ENCODE assay signal across 20 cellular contexts in the genomic region with DNA sequence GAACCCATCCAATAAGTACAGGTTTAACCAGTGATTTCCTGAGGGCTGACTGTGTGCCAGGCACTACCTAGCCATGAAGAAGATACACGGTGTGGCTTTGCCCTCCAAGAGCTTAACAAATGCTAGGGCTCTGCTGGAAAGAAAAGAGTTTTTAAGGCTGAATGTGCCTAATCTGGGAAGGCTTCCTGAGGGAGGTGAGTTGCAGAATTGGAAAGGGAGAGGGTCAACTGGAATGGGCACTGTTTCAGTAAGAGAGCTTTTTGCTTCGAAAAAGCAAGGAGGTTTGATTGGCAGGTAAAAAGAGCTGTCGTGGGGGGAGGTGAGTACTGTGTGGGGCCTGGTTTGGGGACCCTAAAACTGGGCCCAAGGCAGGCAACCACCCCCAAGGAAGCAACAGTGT. TPM values are rescaled to one million over a fixed set of nuclear protein-coding genes. Genes with fewer than 3 reads are reported as not detected.
DNase-seq lines count a peak whose midpoint lies in the region; ATAC-seq and TF ChIP-seq lines count a peak whose summit lies in the region.
"Had no signal": no experiment of that assay in that cellular context is flagged by ENCODE, and none has a peak within 500 bp of the region (broad histone marks: within the 10 kb centered on the region; RNA-seq: fewer than 3 reads in every experiment).

No MANE protein-coding gene starts in this region.

- TF ChIP-seq EP300 in suprapubic skin (IDR thresholded peaks at IDR 0.05): no peak

- peaks cover 62% of the 10 kb centered on the region for H3K4me1 ChIP-seq in hepatocyte (ENCODE audit: insufficient read depth)
- peaks cover 77% of the 10 kb centered on the region for H3K4me1 ChIP-seq in suprapubic skin
- H3K4me1 ChIP-seq: SJSA1 had no signal

- no peaks in the 10 kb centered on the region for H3K9me2 ChIP-seq in hepatocyte (replicated peaks; ENCODE audit: insufficient read depth)

- no peak for DNase-seq in HEK293T (ENCODE audit: extremely low spot score)
- DNase-seq in MCF 10A (ENCODE audit: unreplicated experiment): no peak
- no peak for DNase-seq in hepatocyte (ENCODE audit: low spot score)
- DNase-seq in suprapubic skin (ENCODE audit: low spot score in 2 of 2): no peak
- no peak for DNase-seq in KG1 (lab: John Stamatoyannopoulos, UW)
- no peak for DNase-seq in CD14-positive monocyte (ENCODE audit: low spot score)
- no peak for DNase-seq in activated naive CD4-positive, alpha-beta T cell (lab: John Stamatoyannopoulos, UW)
- DNase-seq: activated naive CD4-positive, alpha-beta T cell treated with anti-CD3 and anti-CD28 coated beads, Interleukin-2, amount 50 U/mL, for 16 hours; activated T-cell treated with anti-CD3 and anti-CD28 coated beads, Interleukin-2, amount 50 U/mL, for 4 hours; Kasumi-1; midbrain; NCI-H2171; T-helper 2 cell had no signal

- H3K36me3 ChIP-seq in hepatocyte (replicated peaks; ENCODE audit: insufficient read depth, low read depth): no peaks in the 10 kb centered on the region
- no peaks in the 10 kb centered on the region for H3K36me3 ChIP-seq in suprapubic skin
- H3K36me3 ChIP-seq: neutrophil, SJSA1 had no signal

- H3K9me3 Mint-ChIP-seq in MCF 10A (ENCODE audit: unreplicated experiment) (no peaks in the 10 kb centered on the region), CD14-positive monocyte (peaks cover 0 to 7% (median 2%) of the 10 kb centered on the region in 7 donors)
- H3K9me3 Mint-ChIP-seq: activated T-cell treated with anti-CD3 and anti-CD28 coated beads, Interleukin-2, amount 50 U/mL, for 4 hours had no signal

- POLR2A ChIA-PET in HEK293T (lab: Yijun Ruan, JAX) (interaction anchor here (1.2 kb wide), 1 partner anchor 182 kb away, joined by 3 read pairs; no protein-coding TSS in a partner anchor), MCF 10A (lab: Yijun Ruan, JAX) (interaction anchor here (0.7 to 3.4 kb wide), 13 partner anchors 8 to 859 kb away, joined by 3 to 12 read pairs (median 5); partner anchors contain the start of genes ST13 and XPNPEP3)

- intact Hi-C loops in MCF 10A (cut with micrococcal nuclease) (no loop called here), CD14-positive monocyte (cut with micrococcal nuclease) (loop anchor here in 1 of 2 donors (10.0 kb wide), 1 partner anchor 63 kb away; no protein-coding TSS in a partner anchor)

- H3K4me3 ChIP-seq in hepatocyte (no peak overlapping the region), suprapubic skin (peak overlapping the region; percentile 62)
- H3K4me3 ChIP-seq: SJSA1 had no signal

- 82% methylated on average over 3 of the region's 3 CpGs for WGBS in hepatocyte (ENCODE audit: low lambda C conversion rate, missing lambda C conversion rate)
- WGBS in suprapubic skin: 70% methylated on average over 3 of the region's 3 CpGs

- H3K4me2 ChIP-seq in hepatocyte: peak overlapping the region; percentile 79

- H3K27me3 ChIP-seq in hepatocyte: peaks cover 5% of the 10 kb centered on the region
- H3K27me3 ChIP-seq in suprapubic skin: peaks cover 32% of the 10 kb centered on the region
- H3K27me3 ChIP-seq: foreskin keratinocyte, SJSA1 had no signal

- no peak for TF ChIP-seq CTCF in MCF 10A (IDR thresholded peaks at IDR 0.05; ENCODE audit: unreplicated experiment)
- TF ChIP-seq CTCF in hepatocyte (IDR thresholded peaks at IDR 0.05; ENCODE audit: poor library complexity): no peak
- no peak for TF ChIP-seq CTCF in suprapubic skin (IDR thresholded peaks at IDR 0.05)
- TF ChIP-seq CTCF in CD14-positive monocyte (IDR thresholded peaks at IDR 0.05): no peak

- H3K9me3 ChIP-seq in hepatocyte (ENCODE audit: low read depth) (no peaks in the 10 kb centered on the region), suprapubic skin (no peaks in the 10 kb centered on the region)
- H3K9me3 ChIP-seq: neutrophil, SJSA1 had no signal

- H2AFZ ChIP-seq in hepatocyte: no peak overlapping the region

- BruUV-seq in MCF 10A (replicated peaks; lab: Mats Ljungman, UMichigan): no TSS peak

- no peaks in the 10 kb centered on the region for H4K20me1 ChIP-seq in hepatocyte (ENCODE audit: insufficient read depth, poor library complexity, severe bottlenecking)

- no peak for TF ChIP-seq POLR2A in suprapubic skin (IDR thresholded peaks at IDR 0.05)

- H3K79me2 ChIP-seq in hepatocyte: peaks cover 34% of the 10 kb centered on the region

- ATAC-seq in HG03045 (IDR thresholded peaks at IDR 0.05; ENCODE audit: unreplicated experiment): no peak
- ATAC-seq: activated T-cell treated with anti-CD3 and anti-CD28 coated beads, Interleukin-2, amount 50 U/mL, for 4 hours; foreskin keratinocyte had no signal

- H3K36me3 Mint-ChIP-seq in MCF 10A (ENCODE audit: insufficient read depth, unreplicated experiment) (peaks cover 15% of the 10 kb centered on the region), CD14-positive monocyte (peaks cover 0 to 5% of the 10 kb centered on the region in 2 donors)

- CTCF ChIA-PET in HEK293T (lab: Yijun Ruan, JAX): no interaction called here
- CTCF ChIA-PET in MCF 10A (lab: Yijun Ruan, JAX): interaction anchor here (0.6 to 11.6 kb wide), 5 partner anchors 13 to 1333 kb away, joined by 3 to 103 read pairs (median 4); no protein-coding TSS in a partner anchor

- H3K27ac Mint-ChIP-seq in MCF 10A (ENCODE audit: low read depth, unreplicated experiment) (no peak overlapping the region), CD14-positive monocyte (no peak overlapping the region)

- H3K4me3 Mint-ChIP-seq in MCF 10A (ENCODE audit: unreplicated experiment) (peak overlapping the region; percentile 73), CD14-positive monocyte (peak overlapping the region in 1 of 2 donors; percentile 16)
- H3K4me3 Mint-ChIP-seq: activated T-cell treated with anti-CD3 and anti-CD28 coated beads, Interleukin-2, amount 50 U/mL, for 4 hours had no signal

- peak overlapping the region; percentile 79 for H3K27ac ChIP-seq in hepatocyte
- peak overlapping the region; percentile 46 for H3K27ac ChIP-seq in suprapubic skin
- H3K27ac ChIP-seq: foreskin keratinocyte, neutrophil, SJSA1 had no signal

- H3K4me1 Mint-ChIP-seq in MCF 10A (ENCODE audit: insufficient read depth, unreplicated experiment) (peaks cover 57% of the 10 kb centered on the region), CD14-positive monocyte (peaks cover 12% of the 10 kb centered on the region)

- H3K27me3 Mint-ChIP-seq in MCF 10A (ENCODE audit: insufficient read depth, unreplicated experiment) (peaks cover 11% of the 10 kb centered on the region), CD14-positive monocyte (ENCODE audit: low read depth in 3 of 3) (peaks cover 53 to 75% (median 62%) of the 10 kb centered on the region in 3 donors)

TF ChIP-seq in HEK293T, 16 proteins besides CTCF, POLR2A, EP300 and RAD21:
- TF ChIP-seq NFRKB (IDR thresholded peaks at IDR 0.05): no peak
- TF ChIP-seq, protein P1, sequence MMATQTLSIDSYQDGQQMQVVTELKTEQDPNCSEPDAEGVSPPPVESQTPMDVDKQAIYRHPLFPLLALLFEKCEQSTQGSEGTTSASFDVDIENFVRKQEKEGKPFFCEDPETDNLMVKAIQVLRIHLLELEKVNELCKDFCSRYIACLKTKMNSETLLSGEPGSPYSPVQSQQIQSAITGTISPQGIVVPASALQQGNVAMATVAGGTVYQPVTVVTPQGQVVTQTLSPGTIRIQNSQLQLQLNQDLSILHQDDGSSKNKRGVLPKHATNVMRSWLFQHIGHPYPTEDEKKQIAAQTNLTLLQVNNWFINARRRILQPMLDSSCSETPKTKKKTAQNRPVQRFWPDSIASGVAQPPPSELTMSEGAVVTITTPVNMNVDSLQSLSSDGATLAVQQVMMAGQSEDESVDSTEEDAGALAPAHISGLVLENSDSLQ (IDR thresholded peaks at IDR 0.05): 0 out of 2 replicates have a peak, but pooled peaks have one; percentile 5
TF ChIP-seq in HEK293T: peak in this region for 1.

RNA-seq across cellular contexts. Expression of gene FAM83F, which starts 2.7 kb away (rescaled TPM):
- total RNA-seq in MCF 10A (2022) (33.1 and 41.3 TPM in 2 replicates), hepatocyte (10.4 and 12.8 TPM in 2 replicates), suprapubic skin (10 to 100 TPM; 54.5 to 78.1 (median 69.3) TPM)
- polyA plus RNA-seq in hepatocyte (10.8 and 16.5 TPM in 2 replicates), CD14-positive monocyte (under 1 TPM in 1 of 2 donors, not detected in 1; 0.01 TPM)
- total RNA-seq: OCI-LY7, SJSA1 had no signal

RNA-seq across cellular contexts. Expression of gene TMA7B, which starts 37.2 kb away (rescaled TPM):
- total RNA-seq in MCF 10A (2022) (not detected in 2 replicates), hepatocyte (not detected in 2 replicates), suprapubic skin (1 to 10 TPM in 1 of 4 donors, under 1 TPM in 1, not detected in 2; 0.76 to 1.4 TPM)
- polyA plus RNA-seq in hepatocyte (not detected in 2 replicates), CD14-positive monocyte (under 1 TPM in 1 of 2 donors, not detected in 1; 0.13 TPM)
- total RNA-seq: astrocyte, foreskin keratinocyte, left colon, OCI-LY7, SJSA1 had no signal
- polyA plus RNA-seq: foreskin keratinocyte had no signal
